ENCODE assay signal across 14 cellular contexts in genomic region chr14:102225386-102225785, GRCh38.
"Had no signal": no experiment of that assay in that cellular context is flagged by ENCODE, and none has a peak within 500 bp of the region (broad histone marks: within the 10 kb centered on the region; RNA-seq: fewer than 3 reads in every experiment).

No MANE protein-coding gene starts in this region.

- H3K4me1 ChIP-seq: left lung, tibial nerve, uterus had no signal

- H3K4me3 Mint-ChIP-seq: activated T-helper 1 cell treated with anti-CD3 and anti-CD28 coated beads, Interleukin-12 subunit alpha, Interleukin-12 subunit beta, Interleukin-2, Interleukin-4 antibody, amounts not matched to agents 30 ng/mL and 10 ng/mL and 1 ng/mL, durations not matched to agents 14 hours and 24 hours and 36 hours; naive thymus-derived CD8-positive, alpha-beta T cell; T-helper 2 cell treated with Interferon-gamma antibody and Interleukin-4, amounts not matched to agents 5 μg/mL and 100 μg/mL, for 36 hours had no signal

- DNase-seq: central memory CD4-positive, alpha-beta T cell; cortex of kidney; effector CD8-positive, alpha-beta T cell; heart right ventricle; left lung; naive thymus-derived CD8-positive, alpha-beta T cell; nucleus accumbens; posterior cingulate gyrus; stimulated activated CD4-positive, alpha-beta T cell treated with anti-CD3 and anti-CD28 coated beads, Interleukin-2, amount 100 ng/mL, for 48 hours; stimulated activated naive CD4-positive, alpha-beta T cell; uterus had no signal

- H3K27me3 Mint-ChIP-seq: naive thymus-derived CD8-positive, alpha-beta T cell had no signal

- H3K4me3 ChIP-seq: heart right ventricle, left lung, tibial nerve, uterus had no signal

- H3K27me3 ChIP-seq: heart right ventricle, left lung, tibial nerve, uterus had no signal

- H3K27ac ChIP-seq: heart right ventricle, left lung, tibial nerve, uterus had no signal

- H3K27ac Mint-ChIP-seq: activated T-helper 1 cell treated with anti-CD3 and anti-CD28 coated beads, Interleukin-12 subunit alpha, Interleukin-12 subunit beta, Interleukin-2, Interleukin-4 antibody, amounts not matched to agents 30 ng/mL and 10 ng/mL and 1 ng/mL, durations not matched to agents 14 hours and 24 hours and 36 hours; T-helper 2 cell treated with Interferon-gamma antibody and Interleukin-4, amounts not matched to agents 5 μg/mL and 100 μg/mL, for 36 hours had no signal

- H3K36me3 ChIP-seq: uterus had no signal

- H3K9me3 Mint-ChIP-seq: activated T-helper 1 cell treated with anti-CD3 and anti-CD28 coated beads, Interleukin-12 subunit alpha, Interleukin-12 subunit beta, Interleukin-2, Interleukin-4 antibody, amounts not matched to agents 30 ng/mL and 10 ng/mL and 1 ng/mL, durations not matched to agents 14 hours and 24 hours and 36 hours; naive thymus-derived CD8-positive, alpha-beta T cell; T-helper 2 cell treated with Interferon-gamma antibody and Interleukin-4, amounts not matched to agents 5 μg/mL and 100 μg/mL, for 36 hours had no signal

- H3K9me3 ChIP-seq: heart right ventricle, left lung, tibial nerve, uterus had no signal
